In genomic region chr4:181731900-181732299, GRCh38 we compare ENCODE assay signal across 20 cellular contexts.
A peak's percentile ranks its signal among the peaks of the same experiment; 100 is the strongest.
DNase-seq lines count a peak whose midpoint lies in the region; ATAC-seq, FAIRE-seq and TF ChIP-seq lines count a peak whose summit lies in the region.
"Had no signal": no experiment of that assay in that cellular context is flagged by ENCODE, and none has a peak within 500 bp of the region (broad histone marks: within the 10 kb centered on the region; RNA-seq: fewer than 3 reads in every experiment).

No MANE protein-coding gene starts in this region.

- TF ChIP-seq EP300 in HepG2 (IDR thresholded peaks at IDR 0.05; ENCODE audit: low read depth in 2 of 2, low read length in 2 of 2) (no peak), HepG2 (CRISPR knock-in tag; IDR thresholded peaks at IDR 0.05; ENCODE audit: borderline replicate concordance) (no peak), K562 (IDR thresholded peaks at IDR 0.05; ENCODE audit: low read length) (no peak)

- BruUV-seq in HepG2 (replicated peaks; lab: Mats Ljungman, UMichigan) (no TSS peak), K562 (replicated peaks; lab: Mats Ljungman, UMichigan) (no TSS peak)

- no peak for ATAC-seq in HepG2
- no peak for ATAC-seq in right lobe of liver
- no peak for ATAC-seq in K562
- ATAC-seq in GM19395 (IDR thresholded peaks at IDR 0.05; ENCODE audit: unreplicated experiment) = no peak
- ATAC-seq: A549; CD8-positive, alpha-beta T cell had no signal

- FAIRE-seq in HepG2 (lab: Jason Lieb, UNC) = no peak
- FAIRE-seq in K562 (lab: Jason Lieb, UNC) = no peak
- FAIRE-seq: A549, D721Med, G401.6, GM12891, GM19239 had no signal

- H4K20me1 ChIP-seq in HepG2 (ENCODE audit: insufficient read depth, low read length) (no peaks in the 10 kb centered on the region), K562 (replicated peaks; ENCODE audit: control insufficient read depth, insufficient read depth, low read length) (no peaks in the 10 kb centered on the region)
- H4K20me1 ChIP-seq: BLaER1 treated with 17β-estradiol and CSF1 and Interleukin-3, amounts not matched to agents 10 nM and 100 nM had no signal

- H3K4me2 ChIP-seq in HepG2 (ENCODE audit: low read depth, low read length) = no peak overlapping the region
- no peak overlapping the region for H3K4me2 ChIP-seq in K562 (ENCODE audit: insufficient read depth, low read length)
- H3K4me2 ChIP-seq: A549; BLaER1 treated with 17β-estradiol and CSF1 and Interleukin-3, amounts not matched to agents 10 nM and 100 nM had no signal

- CTCF ChIA-PET in HepG2 (lab: Yijun Ruan, JAX; ENCODE audit: low intra/inter-chr PET ratio, low total read pairs) (no interaction called here), K562 (lab: Yijun Ruan, JAX; ENCODE audit: low intra/inter-chr PET ratio) (no interaction called here)

- no peaks in the 10 kb centered on the region; a peak in 1 of 5 replicates for H3K27me3 ChIP-seq in HepG2 (ENCODE audit: control insufficient read depth in 1 of 2, insufficient read depth in 2 of 2, low read length in 2 of 2)
- no peaks in the 10 kb centered on the region for H3K27me3 ChIP-seq in right lobe of liver
- no peaks in the 10 kb centered on the region for H3K27me3 ChIP-seq in K562 (ENCODE audit: control insufficient read depth in 2 of 2, insufficient read depth in 2 of 2, low read length in 2 of 2)
- H3K27me3 ChIP-seq in right atrium auricular region = no peaks in the 10 kb centered on the region
- H3K27me3 ChIP-seq: BLaER1 treated with 17β-estradiol and CSF1 and Interleukin-3, amounts not matched to agents 10 nM and 100 nM had no signal

- H3K27ac ChIP-seq in HepG2 (ENCODE audit: extremely low read length, insufficient read depth, low read length) = no peak overlapping the region
- H3K27ac ChIP-seq in right lobe of liver = no peak overlapping the region
- H3K27ac ChIP-seq in K562 (ENCODE audit: extremely low read depth, low read depth, low read length) = no peak overlapping the region
- no peak overlapping the region for H3K27ac ChIP-seq in right atrium auricular region
- H3K27ac ChIP-seq: 22Rv1; A549; BLaER1 treated with 17β-estradiol and CSF1 and Interleukin-3, amounts not matched to agents 10 nM and 100 nM; C4-2B had no signal

- TF ChIP-seq CTCF in HepG2 (CRISPR knock-in tag; IDR thresholded peaks at IDR 0.05) (no peak), right lobe of liver (IDR thresholded peaks at IDR 0.05) (no peak), K562 (IDR thresholded peaks at IDR 0.05 in 2 of 3, conservative IDR thresholded peaks at IDR 0.05 in 1 of 3; ENCODE audit: insufficient read depth in 2 of 3, low read depth in 1 of 3, low read length in 3 of 3) (no peak), right atrium auricular region (IDR thresholded peaks at IDR 0.05) (no peak)

- H3K9ac ChIP-seq in HepG2 (ENCODE audit: insufficient read depth, low read depth, low read length) (no peak overlapping the region), K562 (ENCODE audit: insufficient read depth in 1 of 2, low read depth in 2 of 2, low read length in 2 of 2) (no peak overlapping the region)
- H3K9ac ChIP-seq: BLaER1 treated with 17β-estradiol and CSF1 and Interleukin-3, amounts not matched to agents 10 nM and 100 nM had no signal

- TF ChIP-seq POLR2A in HepG2 (IDR thresholded peaks at IDR 0.05; ENCODE audit: insufficient read depth in 1 of 2, low read depth in 2 of 2, low read length in 2 of 2) = no peak
- TF ChIP-seq POLR2A in right lobe of liver (IDR thresholded peaks at IDR 0.05) = no peak
- TF ChIP-seq POLR2A in K562 (conservative IDR thresholded peaks at IDR 0.05) = no peak

- DNase-seq in HepG2 (ENCODE audit: low spot score) (no peak), right lobe of liver (no peak), K562 (ENCODE audit: extremely low read depth in 1 of 4, low spot score in 3 of 4) (no peak), right atrium auricular region (ENCODE audit: low spot score) (no peak)
- DNase-seq: AML-193; Caco-2; Calu3; CD4-positive, alpha-beta T cell; CD8-positive, alpha-beta T cell; DMS79 treated with DMSO at 0.1 percent for 48 hours; GF-D8 had no signal

- TF ChIP-seq RAD21 in HepG2 (CRISPR knock-in tag; IDR thresholded peaks at IDR 0.05) (no peak), K562 (CRISPR knock-in tag; conservative IDR thresholded peaks at IDR 0.05 in 1 of 2, IDR thresholded peaks at IDR 0.05 in 1 of 2) (no peak)

- in situ Hi-C loops in HepG2 (cut with HindIII; ENCODE audit: extremely low pct_ligation_motif_present, low pct_unique_long_range_greater_than_20kb) (no loop called here), K562 (cut with MboI) (no loop called here)

- H3K36me3 ChIP-seq in HepG2 (replicated peaks in 1 of 2; ENCODE audit: control insufficient read depth in 1 of 2, insufficient read depth in 2 of 2, low read length in 2 of 2) (no peaks in the 10 kb centered on the region), right lobe of liver (no peaks in the 10 kb centered on the region), K562 (ENCODE audit: control insufficient read depth, insufficient read depth, low read length) (no peaks in the 10 kb centered on the region), right atrium auricular region (no peaks in the 10 kb centered on the region)
- H3K36me3 ChIP-seq: BLaER1 treated with 17β-estradiol and CSF1 and Interleukin-3, amounts not matched to agents 10 nM and 100 nM had no signal

- POLR2A ChIA-PET in HepG2 (lab: Yijun Ruan, JAX) (no interaction called here), K562 (lab: Yijun Ruan, JAX) (no interaction called here)

- no peaks in the 10 kb centered on the region for H3K9me3 ChIP-seq in HepG2 (ENCODE audit: low read length)
- no peaks in the 10 kb centered on the region for H3K9me3 ChIP-seq in right lobe of liver
- H3K9me3 ChIP-seq in K562 (replicated peaks; ENCODE audit: control insufficient read depth, insufficient read depth, low read depth, low read length) = no peaks in the 10 kb centered on the region
- H3K9me3 ChIP-seq in right atrium auricular region = no peaks in the 10 kb centered on the region
- H3K9me3 ChIP-seq: A549; BLaER1 treated with 17β-estradiol and CSF1 and Interleukin-3, amounts not matched to agents 10 nM and 100 nM; Caco-2 had no signal

- intact Hi-C loops in HepG2 (cut with micrococcal nuclease; ENCODE audit: unreplicated experiment) (loop anchor here (5.0 to 10.0 kb wide), 2 partner anchors 1240 to 1677 kb away; no protein-coding TSS in a partner anchor), right lobe of liver (cut with DNase I) (no loop called here), K562 (cut with micrococcal nuclease) (no loop called here)

- H3K4me1 ChIP-seq in HepG2 (ENCODE audit: insufficient read depth, low read length) (no peaks in the 10 kb centered on the region), right lobe of liver (no peaks in the 10 kb centered on the region), K562 (replicated peaks in 1 of 2; ENCODE audit: control insufficient read depth in 2 of 2, insufficient read depth in 2 of 2, low read length in 2 of 2) (no peaks in the 10 kb centered on the region), right atrium auricular region (no peaks in the 10 kb centered on the region)
- H3K4me1 ChIP-seq: A549; BLaER1 treated with 17β-estradiol and CSF1 and Interleukin-3, amounts not matched to agents 10 nM and 100 nM had no signal

- H3K4me3 ChIP-seq in HepG2 (replicated peaks in 1 of 3; ENCODE audit: insufficient read depth in 1 of 3, low read depth in 2 of 3, low read length in 3 of 3) (no peak overlapping the region), right lobe of liver (no peak overlapping the region), K562 (no peak overlapping the region), right atrium auricular region (no peak overlapping the region)
- H3K4me3 ChIP-seq: A549; BLaER1 treated with 17β-estradiol and CSF1 and Interleukin-3, amounts not matched to agents 10 nM and 100 nM had no signal

- 0% methylated on average over 1 of the region's 1 CpG for WGBS in HepG2 (ENCODE audit: low lambda C conversion rate)
- 47% methylated on average over 1 of the region's 1 CpG for WGBS in right lobe of liver (ENCODE audit: insufficient coverage, low coverage, low lambda C conversion rate, missing lambda C conversion rate)
- 0% methylated on average over 1 of the region's 1 CpG for WGBS in K562 (ENCODE audit: insufficient coverage, low coverage, missing lambda C conversion rate)

- H2AFZ ChIP-seq in HepG2 (ENCODE audit: low read length) (no peak overlapping the region), K562 (ENCODE audit: low read depth, low read length) (no peak overlapping the region)

- H3K79me2 ChIP-seq in HepG2 (ENCODE audit: insufficient read depth, low read length) = no peaks in the 10 kb centered on the region
- no peaks in the 10 kb centered on the region for H3K79me2 ChIP-seq in K562 (ENCODE audit: control insufficient read depth, insufficient read depth, low read length)

- H3K9me1 ChIP-seq in K562 (ENCODE audit: control insufficient read depth, insufficient read depth, low read length) = no peaks in the 10 kb centered on the region

TF ChIP-seq in HepG2, 621 proteins besides CTCF, POLR2A, EP300 and RAD21 (continues in another document):
- TF ChIP-seq ERF (CRISPR knock-in tag; IDR thresholded peaks at IDR 0.05) (no peak), ZNF792 (CRISPR knock-in tag; IDR thresholded peaks at IDR 0.05) (no peak), MAFK (conservative IDR thresholded peaks at IDR 0.05 in 1 of 2, IDR thresholded peaks at IDR 0.05 in 1 of 2; ENCODE audit: low read length in 2 of 2) (peak; percentile 59 to 70), ZNF781 (CRISPR knock-in tag; IDR thresholded peaks at IDR 0.05; ENCODE audit: borderline replicate concordance, not compliant biosample characterization) (no peak)

TF ChIP-seq in K562, 482 proteins besides CTCF, POLR2A, EP300 and RAD21:
- no peak for TF ChIP-seq IFI16 (CRISPR knock-in tag; IDR thresholded peaks at IDR 0.05)
- TF ChIP-seq ZNF316 (IDR thresholded peaks at IDR 0.05) = peak; percentile 15; the same call in 1 of the 2 replicates

Comparison
In these comparisons a context has a peak if more than half of its experiments do, and no peak if none do; other contexts are left out.
1. Of the 241 proteins assayed by ChIP-seq in both HepG2 and K562: peak only in HepG2: MAFF and MAFK; only in K562: none; in both: none; in neither: 239.